Comparison of ENCODE assay signal across 12 cellular contexts in the genomic region with DNA sequence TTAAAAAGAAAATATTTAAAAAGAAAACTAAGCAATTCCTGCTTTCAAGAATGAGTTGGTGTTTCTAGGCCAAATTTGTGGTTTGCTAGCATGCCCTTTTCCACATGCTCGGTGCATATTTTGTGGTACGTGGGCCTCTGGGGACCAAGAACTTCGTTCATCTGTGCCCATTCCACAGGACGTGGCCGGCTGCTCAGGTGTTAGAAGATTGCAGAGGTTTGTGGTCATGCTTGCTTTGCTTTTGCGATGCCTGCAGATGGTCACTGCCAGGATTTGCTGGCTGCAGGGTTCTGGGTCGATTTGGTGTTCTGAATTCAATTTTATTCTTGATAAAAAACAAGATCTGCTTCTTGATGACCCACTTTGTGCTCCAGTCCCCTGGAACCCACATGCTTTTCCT. TPM values are rescaled to one million over a fixed set of nuclear protein-coding genes. Genes with fewer than 3 reads are reported as not detected.
DNase-seq lines count a peak whose midpoint lies in the region; ATAC-seq and TF ChIP-seq lines count a peak whose summit lies in the region.
"Had no signal": no experiment of that assay in that cellular context is flagged by ENCODE, and none has a peak within 500 bp of the region (broad histone marks: within the 10 kb centered on the region; RNA-seq: fewer than 3 reads in every experiment).

No MANE protein-coding gene starts in this region.

- no peak for TF ChIP-seq CTCF in CD4-positive, alpha-beta T cell (IDR thresholded peaks at IDR 0.05)

- no peaks in the 10 kb centered on the region for H3K27me3 ChIP-seq in CD4-positive, alpha-beta T cell (ENCODE audit: control insufficient read depth, insufficient read depth, low read length)
- H3K27me3 ChIP-seq: heart left ventricle, tibial nerve had no signal

- intact Hi-C loops in CD4-positive, alpha-beta T cell (cut with DNase I, micrococcal nuclease) = no loop called here

- H3K4me1 Mint-ChIP-seq in CD4-positive, alpha-beta T cell (ENCODE audit: low read depth) = peaks cover 91% of the 10 kb centered on the region
- H3K4me1 Mint-ChIP-seq in activated T-helper 17 cell treated with anti-CD3 and anti-CD28 coated beads, Interleukin-2, amount 50 U/mL, for 72 hours = peaks cover 65% of the 10 kb centered on the region
- H3K4me1 Mint-ChIP-seq in natural killer cell treated with Interleukin-12 subunit alpha and Interleukin-12 subunit beta and Interleukin-15 and Interleukin-18, amount 100 ng/mL, for 72 hours (ENCODE audit: low read depth in 2 of 2) = peaks cover 76 to 84% of the 10 kb centered on the region in 2 donors

- peak overlapping the region; percentile 91 for H3K27ac Mint-ChIP-seq in CD4-positive, alpha-beta T cell
- H3K27ac Mint-ChIP-seq in activated T-helper 17 cell treated with anti-CD3 and anti-CD28 coated beads, Interleukin-2, amount 50 U/mL, for 72 hours = peak overlapping the region; percentile 85
- H3K27ac Mint-ChIP-seq in natural killer cell treated with Interleukin-12 subunit alpha and Interleukin-12 subunit beta and Interleukin-15 and Interleukin-18, amount 100 ng/mL, for 72 hours = peak overlapping the region; percentile 89 to 98
- H3K27ac Mint-ChIP-seq: progenitor cell of endocrine pancreas had no signal

- H3K27me3 Mint-ChIP-seq in CD4-positive, alpha-beta T cell = no peaks in the 10 kb centered on the region
- no peaks in the 10 kb centered on the region for H3K27me3 Mint-ChIP-seq in activated T-helper 17 cell treated with anti-CD3 and anti-CD28 coated beads, Interleukin-2, amount 50 U/mL, for 72 hours
- H3K27me3 Mint-ChIP-seq in natural killer cell treated with Interleukin-12 subunit alpha and Interleukin-12 subunit beta and Interleukin-15 and Interleukin-18, amount 100 ng/mL, for 72 hours = no peaks in the 10 kb centered on the region

- DNase-seq in CD4-positive, alpha-beta T cell = no peak
- DNase-seq in natural killer cell treated with Interleukin-12 subunit alpha and Interleukin-12 subunit beta and Interleukin-15 and Interleukin-18, amount 100 ng/mL, for 72 hours (ENCODE audit: low spot score) = no peak
- DNase-seq in COLO668 (lab: John Stamatoyannopoulos, UW; ENCODE audit: unreplicated experiment) = no peak
- no peak for DNase-seq in NCI-H2081 (lab: John Stamatoyannopoulos, UW)
- DNase-seq in cerebellum (ENCODE audit: low spot score) = no peak
- no peak for DNase-seq in NCI-H1417 (lab: John Stamatoyannopoulos, UW)
- DNase-seq: NCI-H1694 treated with DMSO at 0.1 percent for 48 hours had no signal

- peak overlapping the region; percentile 66 for H3K27ac ChIP-seq in CD4-positive, alpha-beta T cell (ENCODE audit: low read depth, low read length)

- ATAC-seq in CD4-positive, alpha-beta T cell (ENCODE audit: poor library complexity) = no peak
- ATAC-seq in HG03103 (IDR thresholded peaks at IDR 0.05; ENCODE audit: low read depth, unreplicated experiment) = peak; percentile 16
- no peak for ATAC-seq in activated T-helper 17 cell treated with anti-CD3 and anti-CD28 coated beads, Interleukin-2, amount 50 U/mL, for 72 hours (replicated peaks)
- no peak for ATAC-seq in natural killer cell treated with Interleukin-12 subunit alpha and Interleukin-12 subunit beta and Interleukin-15 and Interleukin-18, amount 100 ng/mL, for 72 hours

- peaks cover 67% of the 10 kb centered on the region for H3K36me3 Mint-ChIP-seq in CD4-positive, alpha-beta T cell (ENCODE audit: low read depth)
- peaks cover 95% of the 10 kb centered on the region for H3K36me3 Mint-ChIP-seq in activated T-helper 17 cell treated with anti-CD3 and anti-CD28 coated beads, Interleukin-2, amount 50 U/mL, for 72 hours (ENCODE audit: low read depth)
- peaks cover 7% of the 10 kb centered on the region for H3K36me3 Mint-ChIP-seq in natural killer cell treated with Interleukin-12 subunit alpha and Interleukin-12 subunit beta and Interleukin-15 and Interleukin-18, amount 100 ng/mL, for 72 hours

- CTCF ChIA-PET in CD4-positive, alpha-beta T cell (lab: Charles Lee) = interaction anchor here (1.8 kb wide), 1 partner anchor 29 kb away, joined by 6 read pairs; no protein-coding TSS in a partner anchor

- peak overlapping the region; percentile 78 for H3K4me3 Mint-ChIP-seq in CD4-positive, alpha-beta T cell
- H3K4me3 Mint-ChIP-seq in activated T-helper 17 cell treated with anti-CD3 and anti-CD28 coated beads, Interleukin-2, amount 50 U/mL, for 72 hours = peak overlapping the region; percentile 85
- H3K4me3 Mint-ChIP-seq in natural killer cell treated with Interleukin-12 subunit alpha and Interleukin-12 subunit beta and Interleukin-15 and Interleukin-18, amount 100 ng/mL, for 72 hours = peak overlapping the region; percentile 78

- POLR2A ChIA-PET in CD4-positive, alpha-beta T cell (lab: Charles Lee) = interaction anchor here (0.6 to 1.9 kb wide), 4 partner anchors 7 to 29 kb away, joined by 3 to 12 read pairs (median 4); a partner anchor contains a TSS

- H3K9me3 ChIP-seq in CD4-positive, alpha-beta T cell (ENCODE audit: control insufficient read depth, low read length) = no peaks in the 10 kb centered on the region
- H3K9me3 ChIP-seq: heart left ventricle, tibial nerve had no signal

- H3K9me3 Mint-ChIP-seq in CD4-positive, alpha-beta T cell = no peaks in the 10 kb centered on the region
- H3K9me3 Mint-ChIP-seq in activated T-helper 17 cell treated with anti-CD3 and anti-CD28 coated beads, Interleukin-2, amount 50 U/mL, for 72 hours = no peaks in the 10 kb centered on the region
- no peaks in the 10 kb centered on the region for H3K9me3 Mint-ChIP-seq in natural killer cell treated with Interleukin-12 subunit alpha and Interleukin-12 subunit beta and Interleukin-15 and Interleukin-18, amount 100 ng/mL, for 72 hours

RNA-seq across cellular contexts. Expression of a gene that starts 7.5 kb away (rescaled TPM):
- total RNA-seq in CD4-positive, alpha-beta T cell = 10 to 100 TPM; 79.4 to 82.7 TPM
- total RNA-seq in activated T-helper 17 cell treated with anti-CD3 and anti-CD28 coated beads, Interleukin-2, amount 50 U/mL, for 72 hours = 100 to 1,000 TPM; 125 to 137 TPM
- total RNA-seq in natural killer cell treated with Interleukin-12 subunit alpha and Interleukin-12 subunit beta and Interleukin-15 and Interleukin-18, amount 100 ng/mL, for 72 hours = 100 to 1,000 TPM; 161 to 167 TPM
- total RNA-seq in cerebellum = 0.27 TPM
- total RNA-seq: progenitor cell of endocrine pancreas had no signal

Comparison
In these comparisons a context has a peak if more than half of its experiments do, and no peak if none do; other contexts are left out.
1. RNA of a gene that starts 7.5 kb away (total RNA-seq): 161 to 167 TPM in natural killer cell treated with Interleukin-12 subunit alpha and Interleukin-12 subunit beta and Interleukin-15 and Interleukin-18, amount 100 ng/mL, for 72 hours, 125 to 137 TPM in activated T-helper 17 cell treated with anti-CD3 and anti-CD28 coated beads, Interleukin-2, amount 50 U/mL, for 72 hours and 79.4 to 82.7 TPM in CD4-positive, alpha-beta T cell; 0.27 TPM in cerebellum (single experiment); every median in the first group is over 10 times any median in the second.
2. Peak in every context shown above with its lines, with median percentiles within 50 percentile points of each other: H3K27ac Mint-ChIP-seq and H3K4me3 Mint-ChIP-seq.